9 cellular contexts compared by ENCODE assay signal in the genomic region with DNA sequence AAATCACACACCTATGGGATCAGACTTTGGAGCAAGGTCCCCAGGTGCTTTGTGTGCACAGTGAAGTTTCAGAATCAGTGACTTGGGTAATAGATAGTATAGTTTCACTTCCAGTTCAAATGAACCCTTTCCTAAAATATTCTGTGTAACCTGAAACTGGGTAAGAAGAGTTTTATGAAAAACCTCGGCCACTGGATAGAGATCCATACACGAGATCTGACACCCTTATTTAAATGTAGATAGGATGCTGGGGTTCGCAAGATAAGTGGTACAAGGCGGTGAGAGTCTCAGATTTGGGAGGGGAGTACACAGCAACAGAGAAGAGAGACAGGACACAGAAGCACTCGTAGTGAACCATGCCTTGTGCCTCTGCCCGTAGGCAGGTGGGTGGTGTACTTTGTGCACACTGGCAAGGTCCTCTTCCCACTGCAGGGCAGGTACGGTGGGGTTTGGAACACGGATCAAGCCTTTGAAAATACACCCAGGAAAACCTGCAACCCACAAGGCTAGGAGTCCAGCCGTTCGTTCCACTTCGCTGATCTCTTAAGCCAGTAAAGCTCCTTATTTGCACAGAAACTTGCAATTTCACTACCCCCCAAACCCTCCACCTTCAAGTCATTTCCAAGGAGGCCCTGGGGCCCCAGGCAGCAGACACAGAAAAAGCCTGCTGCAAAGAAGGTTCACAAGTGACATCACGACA.
DNase-seq lines count a peak whose midpoint lies in the region; ATAC-seq and TF ChIP-seq lines count a peak whose summit lies in the region.
"Had no signal": no experiment of that assay in that cellular context is flagged by ENCODE, and none has a peak within 500 bp of the region (broad histone marks: within the 10 kb centered on the region; RNA-seq: fewer than 3 reads in every experiment).

No MANE protein-coding gene starts in this region.

- TF ChIP-seq CTCF in GM10248 (IDR thresholded peaks at IDR 0.05; ENCODE audit: control extremely low read depth, extremely low read depth, low read depth, missing control alignments) (no peak), ovary (IDR thresholded peaks at IDR 0.05) (no peak)

- POLR2A ChIA-PET in GM10248 (lab: Yijun Ruan, JAX): no interaction called here

- no peaks in the 10 kb centered on the region for H3K27me3 ChIP-seq in ovary

- H3K4me1 ChIP-seq in ovary (ENCODE audit: insufficient read depth): no peaks in the 10 kb centered on the region

- H3K9me3 ChIP-seq in ovary: peaks cover 0 to 3% of the 10 kb centered on the region in 2 donors

- DNase-seq in GM10248 (ENCODE audit: extremely low spot score) (peak; percentile 58), GM19240 (ENCODE audit: insufficient read length, low spot score) (peak; percentile 55), NAMALWA (ENCODE audit: low spot score) (peak; percentile 59), NCI-H1694 (lab: John Stamatoyannopoulos, UW) (no peak), AG20443 (ENCODE audit: low spot score) (no peak), HT-29 (ENCODE audit: low spot score) (no peak), ovary (no peak)
- DNase-seq: CD4-positive, CD25-positive, alpha-beta regulatory T cell had no signal

- CTCF ChIA-PET in GM10248 (lab: Yijun Ruan, JAX): interaction anchor here (1.2 to 1.4 kb wide), 3 partner anchors 24 to 66 kb away, joined by 4 to 5 read pairs (median 4); no protein-coding TSS in a partner anchor

- TF ChIP-seq EP300 in ovary (IDR thresholded peaks at IDR 0.05): no peak

- H3K4me3 ChIP-seq in ovary: no peak overlapping the region

- 59 to 69% (median 67%) methylated on average over 12 of the region's 12 CpGs for WGBS in ovary, 3 donors

- no peaks in the 10 kb centered on the region for H3K36me3 ChIP-seq in ovary

- TF ChIP-seq POLR2A in ovary (IDR thresholded peaks at IDR 0.05): no peak

- peak; percentile 81 for ATAC-seq in HG02884 (IDR thresholded peaks at IDR 0.05; ENCODE audit: unreplicated experiment)

- intact Hi-C loops in ovary (cut with DNase I): no loop called here

- no peak overlapping the region for H3K27ac ChIP-seq in ovary

Comparison
In these comparisons a context has a peak if more than half of its experiments do, and no peak if none do; other contexts are left out.
1. DNase-seq: peak in GM10248 (single experiment), GM19240 (single experiment) and NAMALWA (single experiment); none in NCI-H1694 (single experiment), AG20443 (single experiment), HT-29 (single experiment) and ovary (0 of 5).